In the genomic region with DNA sequence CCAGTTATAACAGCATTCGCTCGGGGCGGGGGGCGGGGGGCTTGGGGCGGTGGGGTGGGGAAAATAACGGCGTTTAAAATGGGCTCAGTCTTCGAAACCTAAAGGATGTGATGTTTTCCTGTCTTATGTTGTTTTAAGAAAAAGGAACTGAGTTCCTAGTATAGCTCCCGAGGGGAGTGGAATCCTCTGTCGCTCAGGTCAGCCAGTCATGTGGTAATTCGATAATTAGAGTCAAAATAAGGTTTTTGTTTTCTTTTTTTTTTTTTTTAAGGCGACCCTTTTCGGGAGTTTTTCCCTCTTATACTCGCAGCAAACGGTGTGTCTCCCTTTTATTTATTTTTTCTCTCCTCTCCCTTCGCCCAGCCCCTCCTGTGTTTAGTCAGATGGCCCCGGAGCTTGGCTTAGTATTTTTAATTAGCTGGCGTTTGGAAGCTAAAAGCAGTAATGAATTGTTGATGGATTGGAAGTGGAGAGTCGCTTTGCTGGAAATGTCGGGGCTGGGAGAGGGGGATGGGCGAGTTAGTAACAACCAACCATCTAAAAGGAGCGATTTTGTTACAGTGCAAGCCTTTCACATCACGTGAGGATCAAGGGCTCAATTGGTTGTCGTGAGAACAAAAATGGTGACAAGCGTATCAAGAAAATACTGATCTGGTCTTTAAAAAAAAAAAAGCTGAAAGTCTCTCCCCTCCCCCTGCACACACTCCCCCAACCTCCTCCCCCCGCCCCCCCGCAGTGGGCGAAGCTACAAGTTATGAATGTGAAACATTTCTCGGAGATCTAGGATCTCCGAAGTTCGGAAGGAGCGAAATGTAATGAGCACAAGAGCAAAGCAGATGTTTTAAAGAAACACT, we compare ENCODE assay signal across 8 cellular contexts. TPM values are rescaled to one million over a fixed set of nuclear protein-coding genes. Genes with fewer than 3 reads are reported as not detected.
DNase-seq lines count a peak whose midpoint lies in the region; FAIRE-seq and TF ChIP-seq lines count a peak whose summit lies in the region.

No MANE protein-coding gene starts in this region.

- H3K36me3 Mint-ChIP-seq in activated naive CD8-positive, alpha-beta T cell treated with anti-CD3 and anti-CD28 coated beads for 36 hours = no peaks in the 10 kb centered on the region
- H3K36me3 Mint-ChIP-seq in neural progenitor cell = no peaks in the 10 kb centered on the region

- peak overlapping the region; percentile 96 for H3K27ac ChIP-seq in neural progenitor cell

- peaks cover 28% of the 10 kb centered on the region for H3K4me1 Mint-ChIP-seq in activated naive CD8-positive, alpha-beta T cell treated with anti-CD3 and anti-CD28 coated beads for 36 hours
- peaks cover 35% of the 10 kb centered on the region for H3K4me1 Mint-ChIP-seq in neural progenitor cell

- intact Hi-C loops in head of caudate nucleus (cut with DNase I) = loop anchor here (5.0 to 10.0 kb wide), 3 partner anchors 158 to 665 kb away; no protein-coding TSS in a partner anchor

- H3K27me3 Mint-ChIP-seq in activated naive CD8-positive, alpha-beta T cell treated with anti-CD3 and anti-CD28 coated beads for 36 hours = peaks cover 17% of the 10 kb centered on the region
- peaks cover 14% of the 10 kb centered on the region for H3K27me3 Mint-ChIP-seq in neural progenitor cell (ENCODE audit: insufficient read depth, low read depth)

- peak overlapping the region; percentile 98 for H3K4me2 ChIP-seq in neural progenitor cell

- H3K9ac ChIP-seq in neural progenitor cell = peak overlapping the region; percentile 63

- H3K4me1 ChIP-seq in neural progenitor cell = peaks cover 20% of the 10 kb centered on the region

- no peaks in the 10 kb centered on the region for H3K36me3 ChIP-seq in neural progenitor cell

- H3K27ac Mint-ChIP-seq in activated naive CD8-positive, alpha-beta T cell treated with anti-CD3 and anti-CD28 coated beads for 36 hours = no peak overlapping the region
- H3K27ac Mint-ChIP-seq in neural progenitor cell = no peak overlapping the region

- H3K4me3 Mint-ChIP-seq in activated naive CD8-positive, alpha-beta T cell treated with anti-CD3 and anti-CD28 coated beads for 36 hours = peak overlapping the region; percentile 68
- H3K4me3 Mint-ChIP-seq in neural progenitor cell = no peak overlapping the region

- H3K79me2 ChIP-seq in neural progenitor cell (ENCODE audit: low read depth) = peaks cover 74% of the 10 kb centered on the region

- no peaks in the 10 kb centered on the region for H3K27me3 ChIP-seq in neural progenitor cell

- no peak for FAIRE-seq in frontal cortex (lab: Jason Lieb, UNC)

- H2AFZ ChIP-seq in neural progenitor cell (replicated peaks) = no peak overlapping the region

- H3K4me3 ChIP-seq in neural progenitor cell = peak overlapping the region; percentile 69

- H3K9me3 Mint-ChIP-seq in activated naive CD8-positive, alpha-beta T cell treated with anti-CD3 and anti-CD28 coated beads for 36 hours = no peaks in the 10 kb centered on the region
- H3K9me3 Mint-ChIP-seq in neural progenitor cell = no peaks in the 10 kb centered on the region

- no peak for TF ChIP-seq CTCF in neural progenitor cell (IDR thresholded peaks at IDR 0.05)

- DNase-seq in DMS 273 (lab: John Stamatoyannopoulos, UW; ENCODE audit: unreplicated experiment) (peak; percentile 97), HCEC 1CT (peak; percentile 87), NCI-H2171 treated with DMSO at 0.1 percent for 48 hours (lab: John Stamatoyannopoulos, UW) (peak; percentile 94), head of caudate nucleus (peak; percentile 50 to 93 (median 80)), neural progenitor cell (ENCODE audit: low spot score) (peak; percentile 93), T1000 (lab: John Stamatoyannopoulos, UW) (no peak), frontal cortex (ENCODE audit: low spot score in 2 of 2) (no peak)
- DNase-seq in activated naive CD8-positive, alpha-beta T cell treated with anti-CD3 and anti-CD28 coated beads for 36 hours = no peak

- H3F3A ChIP-seq in neural progenitor cell (ENCODE audit: low read depth) = peaks cover 77% of the 10 kb centered on the region

- H4K20me1 ChIP-seq in neural progenitor cell (ENCODE audit: low read depth) = peaks cover 30% of the 10 kb centered on the region

- no peaks in the 10 kb centered on the region for H3K9me3 ChIP-seq in neural progenitor cell (ENCODE audit: low read depth)

RNA-seq across cellular contexts. Expression of a gene that starts 0.7 kb away (rescaled TPM):
- under 1 TPM; 0.06 to 0.12 TPM for total RNA-seq in activated naive CD8-positive, alpha-beta T cell treated with anti-CD3 and anti-CD28 coated beads for 36 hours
- total RNA-seq in neural progenitor cell (ENCODE audit: low replicate concordance) (168 and 213 TPM in 2 replicates), frontal cortex (106 TPM)

Comparison
In these comparisons a context has a peak if more than half of its experiments do, and no peak if none do; other contexts are left out.
1. DNase-seq: peak in DMS 273 (single experiment), HCEC 1CT (single experiment), NCI-H2171 treated with DMSO at 0.1 percent for 48 hours (single experiment), head of caudate nucleus (42 of 42) and neural progenitor cell (single experiment); none in activated naive CD8-positive, alpha-beta T cell treated with anti-CD3 and anti-CD28 coated beads for 36 hours (single experiment), T1000 (single experiment) and frontal cortex (0 of 2).
2. RNA of a gene that starts 0.7 kb away (total RNA-seq): 168 to 213 TPM in neural progenitor cell and 106 TPM in frontal cortex (single experiment); 0.06 to 0.12 TPM in activated naive CD8-positive, alpha-beta T cell treated with anti-CD3 and anti-CD28 coated beads for 36 hours; every median in the first group is over 10 times any median in the second.